8 cellular contexts compared by ENCODE assay signal in the genomic region with DNA sequence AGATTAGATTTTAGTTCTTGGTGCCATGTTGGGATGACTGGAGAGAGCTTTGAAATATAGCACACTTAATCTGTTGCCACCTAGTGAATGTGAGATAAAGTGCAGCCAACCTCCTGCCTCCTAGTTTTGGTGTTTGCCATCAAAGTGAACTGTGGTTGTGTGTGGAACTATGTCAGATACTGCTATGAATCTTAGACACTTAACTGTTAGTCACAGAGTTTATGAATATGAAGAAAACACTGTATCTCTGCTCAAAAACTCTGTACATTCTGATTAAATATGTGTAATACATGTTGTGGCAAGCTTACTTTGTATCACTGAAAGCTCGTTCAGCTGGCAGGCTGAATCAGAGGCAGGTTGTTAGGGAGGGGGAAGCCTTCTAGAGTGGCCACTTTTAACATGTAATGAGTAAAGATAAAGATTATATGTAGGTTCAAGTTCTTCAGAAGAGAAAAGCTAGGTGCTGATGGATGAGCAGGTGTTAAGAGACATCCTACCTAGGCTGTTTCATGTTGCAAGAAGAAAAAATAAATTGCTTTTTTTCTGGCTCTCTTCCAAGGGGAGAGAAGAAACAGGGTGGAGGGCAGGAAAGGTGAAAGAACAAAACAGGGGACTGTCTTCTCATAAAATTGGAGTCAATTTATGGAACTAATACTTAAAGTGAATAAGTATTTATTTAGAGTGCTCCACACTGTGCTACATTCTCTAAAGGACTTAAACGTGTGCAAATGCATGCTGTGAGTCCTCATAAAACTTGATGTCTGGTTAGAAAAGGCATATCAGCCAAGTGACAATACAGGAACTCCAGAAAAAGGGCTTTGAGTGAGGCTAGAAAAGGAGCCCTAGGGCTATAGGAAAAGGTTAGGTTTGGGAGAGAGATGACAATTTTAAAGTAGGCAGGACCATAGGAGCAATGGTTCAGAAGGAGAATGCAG. TPM values are rescaled to one million over a fixed set of nuclear protein-coding genes. Genes with fewer than 3 reads are reported as not detected.
DNase-seq lines count a peak whose midpoint lies in the region; ATAC-seq, FAIRE-seq and TF ChIP-seq lines count a peak whose summit lies in the region.

No MANE protein-coding gene starts in this region.

- H3K79me2 ChIP-seq in GM12878 (ENCODE audit: control insufficient read depth, insufficient read depth, low read length): no peaks in the 10 kb centered on the region

- no peaks in the 10 kb centered on the region for H4K20me1 ChIP-seq in GM12878 (ENCODE audit: control insufficient read depth, insufficient read depth)

- CTCF ChIA-PET in activated CD4-positive, alpha-beta T cell treated with anti-CD3 and anti-CD28 coated beads for 36 hours (lab: Charles Lee): interaction anchor here (0.6 to 1.7 kb wide), 5 partner anchors 12 to 130 kb away, joined by 3 to 8 read pairs (median 3); no protein-coding TSS in a partner anchor
- CTCF ChIA-PET in GM12878 (lab: Yijun Ruan, JAX): interaction anchor here (0.5 to 2.4 kb wide), 13 partner anchors 28 to 645 kb away, joined by 3 to 8 read pairs (median 4); no protein-coding TSS in a partner anchor

- no peaks in the 10 kb centered on the region for H3K36me3 ChIP-seq in GM12878 (ENCODE audit: control insufficient read depth in 2 of 2, insufficient read depth in 2 of 2, low read length in 1 of 2)
- H3K36me3 ChIP-seq in mesenchymal stem cell (ENCODE audit: control insufficient read depth in 1 of 2, insufficient read depth in 2 of 2, low read depth in 1 of 2, low read length in 2 of 2): no peaks in the 10 kb centered on the region

- RAD21 ChIA-PET in GM12878 (lab: Charles Lee; ENCODE audit: unreplicated experiment): interaction anchor here (1.0 to 1.4 kb wide), 4 partner anchors 35 to 274 kb away, joined by 3 to 5 read pairs (median 4); no protein-coding TSS in a partner anchor

- H3K23ac ChIP-seq in mesenchymal stem cell (ENCODE audit: low read length in 2 of 2): no peak overlapping the region

- H3K4me3 ChIP-seq in GM12878 (no peak overlapping the region), mesenchymal stem cell (ENCODE audit: insufficient read depth in 1 of 2, low read depth in 1 of 2, low read length in 2 of 2) (no peak overlapping the region), lower leg skin (ENCODE audit: low read depth, poor library complexity, severe bottlenecking) (no peak overlapping the region)

- H3K27ac ChIP-seq in GM12878 (ENCODE audit: control insufficient read depth, insufficient read depth): no peak overlapping the region
- peak overlapping the region; percentile 61 for H3K27ac ChIP-seq in mesenchymal stem cell (ENCODE audit: low read length, poor library complexity, severe bottlenecking)

- H4K8ac ChIP-seq in mesenchymal stem cell (ENCODE audit: low read length): no peak overlapping the region

- no peak overlapping the region for H4K91ac ChIP-seq in mesenchymal stem cell (ENCODE audit: low read length)

- no peak overlapping the region for H2BK5ac ChIP-seq in mesenchymal stem cell (ENCODE audit: low read depth, low read length, poor library complexity, severe bottlenecking)

- H2BK15ac ChIP-seq in mesenchymal stem cell (ENCODE audit: low read depth, poor library complexity, severe bottlenecking): no peak overlapping the region

- DNase-seq in activated CD4-positive, alpha-beta T cell treated with anti-CD3 and anti-CD28 coated beads for 36 hours: peak; percentile 32
- no peak for DNase-seq in activated CD4-positive, alpha-beta T cell treated with anti-CD3 and anti-CD28 coated beads for 4 hours
- DNase-seq in NCI-H1105 treated with DMSO at 0.1 percent for 48 hours (lab: John Stamatoyannopoulos, UW): peak; percentile 55
- no peak for DNase-seq in GM12878 (ENCODE audit: low read depth, low spot score)
- DNase-seq in mesenchymal stem cell: no peak
- DNase-seq in lower leg skin (ENCODE audit: low spot score in 2 of 2): no peak
- DNase-seq in NCI-H774 (lab: John Stamatoyannopoulos, UW): no peak

- H3K4me1 ChIP-seq in GM12878 (ENCODE audit: control insufficient read depth, insufficient read depth, low read length): no peaks in the 10 kb centered on the region
- peaks cover 9% of the 10 kb centered on the region for H3K4me1 ChIP-seq in mesenchymal stem cell (ENCODE audit: control insufficient read depth, insufficient read depth, low read depth, low read length)

- POLR2A ChIA-PET in activated CD4-positive, alpha-beta T cell treated with anti-CD3 and anti-CD28 coated beads for 36 hours (lab: Charles Lee): no interaction called here
- POLR2A ChIA-PET in GM12878 (lab: Charles Lee): no interaction called here

- peaks cover 1% of the 10 kb centered on the region for H3K79me1 ChIP-seq in mesenchymal stem cell (replicated peaks; ENCODE audit: low read length, poor library complexity, severe bottlenecking)

- TF ChIP-seq EP300 in GM12878 (IDR thresholded peaks at IDR 0.05; ENCODE audit: borderline replicate concordance in 1 of 2, control insufficient read depth in 1 of 2, low read depth in 2 of 2, low read length in 2 of 2): no peak

- SMC1A ChIA-PET in GM12878 (lab: Charles Lee; ENCODE audit: uncharacterized antibody, unreplicated experiment): interaction anchor here (0.7 to 3.5 kb wide), 6 partner anchors 18 to 359 kb away, joined by 3 to 15 read pairs (median 3); a partner anchor contains a TSS

- 0 out of 2 replicates have a peak, but pooled peaks have one; percentile 12 for TF ChIP-seq RAD21 in GM12878 (IDR thresholded peaks at IDR 0.05; ENCODE audit: insufficient read depth, low read depth, low read length)

- 0% methylated on average over 2 of the region's 2 CpGs for WGBS in GM12878 (ENCODE audit: insufficient coverage, insufficient replicate concordance, low lambda C conversion rate, missing lambda C conversion rate)
- WGBS in mesenchymal stem cell: 54% methylated on average over 2 of the region's 2 CpGs
- WGBS in lower leg skin, 2 donors: 44 to 53% methylated on average over 2 of the region's 2 CpGs

- H3K36me3 Mint-ChIP-seq in activated CD4-positive, alpha-beta T cell treated with anti-CD3 and anti-CD28 coated beads for 36 hours (ENCODE audit: low read depth): no peaks in the 10 kb centered on the region

- no peak overlapping the region for H2AK5ac ChIP-seq in mesenchymal stem cell (ENCODE audit: low read length, severe bottlenecking)

- H3K14ac ChIP-seq in mesenchymal stem cell (ENCODE audit: low read length in 2 of 2): no peak overlapping the region

- H3K4me3 Mint-ChIP-seq in activated CD4-positive, alpha-beta T cell treated with anti-CD3 and anti-CD28 coated beads for 36 hours: no peak overlapping the region

- no peak overlapping the region for H3K27ac Mint-ChIP-seq in activated CD4-positive, alpha-beta T cell treated with anti-CD3 and anti-CD28 coated beads for 36 hours

- no peak overlapping the region for H2BK120ac ChIP-seq in mesenchymal stem cell (ENCODE audit: low read depth, low read length)

- peak; percentile 81 for FAIRE-seq in GM12878 (lab: Jason Lieb, UNC)

- H3K4me2 ChIP-seq in GM12878 (ENCODE audit: control insufficient read depth, insufficient read depth) (no peak overlapping the region), mesenchymal stem cell (ENCODE audit: low read length, poor library complexity, severe bottlenecking) (no peak overlapping the region)

- H3K4me1 Mint-ChIP-seq in activated CD4-positive, alpha-beta T cell treated with anti-CD3 and anti-CD28 coated beads for 36 hours: peaks cover 4% of the 10 kb centered on the region

- TF ChIP-seq CTCF in GM12878 (IDR thresholded peaks at IDR 0.05 in 2 of 3, conservative IDR thresholded peaks at IDR 0.05 in 1 of 3; ENCODE audit: control insufficient read depth in 2 of 3, extremely low read depth in 1 of 3, insufficient read depth in 1 of 3, low read depth in 3 of 3, low read length in 3 of 3): peak; percentile 26 to 45 (median 31); a peak in 3 of 6 replicates
- TF ChIP-seq CTCF in lower leg skin (IDR thresholded peaks at IDR 0.05): no peak

- H3K9me3 Mint-ChIP-seq in activated CD4-positive, alpha-beta T cell treated with anti-CD3 and anti-CD28 coated beads for 36 hours (ENCODE audit: low read depth): no peaks in the 10 kb centered on the region

- H3K27me3 Mint-ChIP-seq in activated CD4-positive, alpha-beta T cell treated with anti-CD3 and anti-CD28 coated beads for 36 hours: peaks cover 11% of the 10 kb centered on the region

- H3K4ac ChIP-seq in mesenchymal stem cell (ENCODE audit: low read depth in 1 of 2, low read length in 2 of 2): no peak overlapping the region

- ATAC-seq in activated CD4-positive, alpha-beta T cell treated with anti-CD3 and anti-CD28 coated beads for 36 hours: peak; percentile 93
- ATAC-seq in GM12878 (peak; percentile 79), GM21576 (IDR thresholded peaks at IDR 0.05; ENCODE audit: unreplicated experiment) (no peak)

- TF ChIP-seq POLR2A in GM12878 (IDR thresholded peaks at IDR 0.05; ENCODE audit: low read depth, low read length): no peak
- no peak for TF ChIP-seq POLR2A in lower leg skin (IDR thresholded peaks at IDR 0.05)

- no TSS peak for BruUV-seq in GM12878 (replicated peaks; lab: Mats Ljungman, UMichigan)

- H3K27me3 ChIP-seq in GM12878 (replicated peaks in 1 of 2; ENCODE audit: control insufficient read depth in 2 of 2, insufficient read depth in 2 of 2, low read length in 1 of 2): peaks cover 3 to 4% of the 10 kb centered on the region in 2 experiments; a peak in 3 of 4 replicates
- no peaks in the 10 kb centered on the region for H3K27me3 ChIP-seq in mesenchymal stem cell (ENCODE audit: control insufficient read depth in 1 of 2, insufficient read depth in 1 of 2, low read length in 2 of 2)

- in situ Hi-C loops in GM12878 (cut with MboI): no loop called here

- H3K18ac ChIP-seq in mesenchymal stem cell (ENCODE audit: low read depth in 1 of 2, low read length in 2 of 2): no peak overlapping the region

- H2AFZ ChIP-seq in GM12878 (ENCODE audit: control insufficient read depth, low read depth, low read length) (no peak overlapping the region), mesenchymal stem cell (ENCODE audit: low read depth, low read length) (no peak overlapping the region)

- no peak overlapping the region for H3K9ac ChIP-seq in GM12878 (ENCODE audit: control insufficient read depth, insufficient read depth, low read length)
- no peak overlapping the region for H3K9ac ChIP-seq in mesenchymal stem cell (ENCODE audit: low read length)

- intact Hi-C loops in activated CD4-positive, alpha-beta T cell treated with anti-CD3 and anti-CD28 coated beads for 36 hours (cut with DNase I, micrococcal nuclease): no loop called here
- intact Hi-C loops in GM12878 (cut with micrococcal nuclease; ENCODE audit: unreplicated experiment) (no loop called here), lower leg skin (cut with DNase I; ENCODE audit: low total_unique reads) (no loop called here)

- no peak overlapping the region for H2BK12ac ChIP-seq in mesenchymal stem cell (ENCODE audit: low read length in 2 of 2)

- H3K9me3 ChIP-seq in GM12878 (replicated peaks; ENCODE audit: control insufficient read depth, insufficient read depth, low read length) (no peaks in the 10 kb centered on the region), mesenchymal stem cell (ENCODE audit: control insufficient read depth, low read length) (no peaks in the 10 kb centered on the region)

RNA-seq across cellular contexts. Expression of a gene that starts 14.1 kb away (rescaled TPM):
- total RNA-seq in activated CD4-positive, alpha-beta T cell treated with anti-CD3 and anti-CD28 coated beads for 36 hours: under 1 TPM in 1 of 2 experiments, not detected in 1; 0.16 TPM
- 0.13 and 0.24 TPM in 2 replicates for total RNA-seq in GM12878 (2013; cell fraction: nucleolus; rRNA removed)
- total RNA-seq in GM12878 (2014; rRNA removed) (not detected in 2 replicates), GM12878 (2014; rRNA removed; fragmentation: Illumina TruSeq; extraction: Trizol) (not detected in 2 replicates), GM12878 (2021) (0.48 and 0.77 TPM in 2 replicates), lower leg skin (10 to 100 TPM; 43.9 to 84.8 (median 65.2) TPM)
- polyA plus RNA-seq in GM12878 (2011; ENCODE audit: low read depth): 0.73 TPM
- polyA plus RNA-seq in GM12878 (2011; rRNA removed) (0.08 and 0.12 TPM in 2 replicates), GM12878 (2014; fragmentation: Illumina TruSeq; extraction: Trizol) (not detected in 2 replicates), GM12878 (2014; fragmentation: Nextera tagmentation; extraction: Ambion mirVana) (1 to 10 TPM in 1 of 2 experiments, under 1 TPM in 1; 0.05 to 1.7 TPM), GM12878 (2014; rRNA removed) (not detected in 2 replicates), GM12878 (2016; fragmentation: Nextera tagmentation; extraction: Ambion mirVana) (1 to 10 TPM; 1.6 to 2.2 TPM)
- polyA plus RNA-seq in GM12878 (2011; cell fraction: cytosol; rRNA removed): 0.03 and 0.05 TPM in 2 replicates
- 0.12 and 0.38 TPM in 2 replicates for polyA plus RNA-seq in GM12878 (2011; cell fraction: nucleus; rRNA removed)
- 0.44 and 0.81 TPM in 2 replicates for polyA plus RNA-seq in GM12878 (2012)
- polyA minus RNA-seq in GM12878 (2011; rRNA and poly(A)+ RNA removed): 0.10 TPM in 1 of 2 replicates, not detected in the other
- polyA minus RNA-seq in GM12878 (2011; cell fraction: cytosol; rRNA and poly(A)+ RNA removed): 0.67 and 5.0 TPM in 2 replicates
- polyA minus RNA-seq in GM12878 (2011; cell fraction: nucleus; rRNA and poly(A)+ RNA removed): 0.48 and 0.77 TPM in 2 replicates
- 509 TPM for polyA plus RNA-seq in mesenchymal stem cell (2013, experiment 1 of 2)
- 467 TPM for polyA plus RNA-seq in mesenchymal stem cell (2013, experiment 2 of 2)

Comparison
In these comparisons a context has a peak if more than half of its experiments do, and no peak if none do; other contexts are left out.
1. DNase-seq: peak in activated CD4-positive, alpha-beta T cell treated with anti-CD3 and anti-CD28 coated beads for 36 hours (single experiment) and NCI-H1105 treated with DMSO at 0.1 percent for 48 hours (single experiment); none in activated CD4-positive, alpha-beta T cell treated with anti-CD3 and anti-CD28 coated beads for 4 hours (0 of 2), GM12878 (single experiment), mesenchymal stem cell (single experiment), lower leg skin (0 of 2) and NCI-H774 (single experiment).
2. CTCF ChIP-seq: peak in GM12878 (3 of 3); none in lower leg skin (0 of 3).
3. RNA of a gene that starts 14.1 kb away (total RNA-seq): 43.9 to 84.8 TPM in lower leg skin; 0.16 TPM in activated CD4-positive, alpha-beta T cell treated with anti-CD3 and anti-CD28 coated beads for 36 hours and 0.13 to 0.77 TPM in GM12878; every median in the first group is over 10 times any median in the second.